ENCODE assay signal across 8 cellular contexts in genomic region chr16:69796285-69797118, GRCh38. TPM values are rescaled to one million over a fixed set of nuclear protein-coding genes. Genes with fewer than 3 reads are reported as not detected.
A peak's percentile ranks its signal among the peaks of the same experiment; 100 is the strongest.
DNase-seq lines count a peak whose midpoint lies in the region; ATAC-seq, FAIRE-seq and TF ChIP-seq lines count a peak whose summit lies in the region.

No MANE protein-coding gene starts in this region.

- TF ChIP-seq POLR2A in H54 (IDR thresholded peaks at IDR 0.05; ENCODE audit: low read depth, low read length) (no peak), spleen (IDR thresholded peaks at IDR 0.05) (no peak)

- peaks cover 3 to 23% of the 10 kb centered on the region in 2 donors for H3K4me1 Mint-ChIP-seq in immature natural killer cell

- H3K27ac Mint-ChIP-seq in immature natural killer cell, result no peak overlapping the region

- H3K27me3 ChIP-seq in OCI-LY1 (ENCODE audit: insufficient read depth, low read length), result no peaks in the 10 kb centered on the region
- H3K27me3 ChIP-seq in spleen (replicated peaks in 1 of 7), result no peaks in the 10 kb centered on the region

- H3K36me3 Mint-ChIP-seq in immature natural killer cell, result peaks cover 11 to 23% (median 12%) of the 10 kb centered on the region in 3 donors

- H3F3A ChIP-seq in OCI-LY1 (ENCODE audit: insufficient read depth, low read length), result no peaks in the 10 kb centered on the region

- no peak overlapping the region for H3K4me2 ChIP-seq in OCI-LY1 (ENCODE audit: low read length)

- no peaks in the 10 kb centered on the region for H3K9me2 ChIP-seq in OCI-LY1 (ENCODE audit: low read depth, low read length)

- H2AFZ ChIP-seq in OCI-LY1 (ENCODE audit: low read length), result no peak overlapping the region

- H3K4me3 Mint-ChIP-seq in immature natural killer cell, result no peak overlapping the region

- H3K9me3 ChIP-seq in OCI-LY1 (ENCODE audit: low read length) (no peaks in the 10 kb centered on the region), spleen (no peaks in the 10 kb centered on the region)

- 60 to 73% (median 68%) methylated on average over 19 of the region's 19 CpGs for WGBS in spleen, 5 donors

- H3K27ac ChIP-seq in OCI-LY1 (ENCODE audit: low read depth, low read length, poor library complexity, severe bottlenecking), result no peak overlapping the region
- H3K27ac ChIP-seq in spleen, result no peak overlapping the region

- peak; percentile 34 for DNase-seq in Caki2 (ENCODE audit: low read depth)
- peak; percentile 49 for DNase-seq in H54 (ENCODE audit: insufficient read length, low spot score)
- DNase-seq in T47D (ENCODE audit: low read depth in 1 of 2, low spot score in 1 of 2), result peak; percentile 21 to 78
- DNase-seq in immature natural killer cell, result peak; percentile 9 to 17 (median 12)
- no peak for DNase-seq in spleen
- no peak for DNase-seq in NCI-H187 (lab: John Stamatoyannopoulos, UW)

- H3K9me3 Mint-ChIP-seq in immature natural killer cell, result no peaks in the 10 kb centered on the region

- peak; percentile 65 for FAIRE-seq in H54 (lab: Jason Lieb, UNC)

- in situ Hi-C loops in Caki2 (cut with HindIII; ENCODE audit: low pct_unique_long_range_greater_than_20kb, low sequenced_read_pairs) (no loop called here), T47D (cut with HindIII; ENCODE audit: low pct_unique_long_range_greater_than_20kb, low sequenced_read_pairs) (no loop called here)

- no peak for ATAC-seq in GM18502 (IDR thresholded peaks at IDR 0.05; ENCODE audit: poor library complexity, unreplicated experiment)

- no peak overlapping the region for H3K9ac ChIP-seq in OCI-LY1 (ENCODE audit: low read length)

- H3K4me3 ChIP-seq in OCI-LY1 (ENCODE audit: low read depth, low read length, poor library complexity, severe bottlenecking) (no peak overlapping the region), spleen (peak overlapping the region in 1 of 8 donors; percentile 8)

- intact Hi-C loops in spleen (cut with DNase I; ENCODE audit: low total_unique reads), result loop anchor here (5.0 kb wide), 1 partner anchor 136 kb away; no protein-coding TSS in a partner anchor

- H3K4me1 ChIP-seq in OCI-LY1 (ENCODE audit: insufficient read depth, low read length, severe bottlenecking), result peaks cover 8% of the 10 kb centered on the region
- H3K4me1 ChIP-seq in spleen, result peaks cover 0 to 21% (median 6%) of the 10 kb centered on the region in 6 donors

- TF ChIP-seq CTCF in OCI-LY1 (IDR thresholded peaks at IDR 0.05; ENCODE audit: low read length) (peak; percentile 89), spleen (IDR thresholded peaks at IDR 0.05 in 8 of 11, conservative IDR thresholded peaks at IDR 0.05 in 3 of 11) (peak; percentile 62 to 89 (median 79))

- H3K36me3 ChIP-seq in OCI-LY1 (ENCODE audit: insufficient read depth, low read length) (peaks cover 18% of the 10 kb centered on the region), spleen (peaks cover 7 to 59% (median 32%) of the 10 kb centered on the region in 6 donors)

- H3K79me2 ChIP-seq in OCI-LY1 (ENCODE audit: insufficient read depth, low read length), result no peaks in the 10 kb centered on the region

- peaks cover 0 to 2% (median 0%) of the 10 kb centered on the region in 3 donors for H3K27me3 Mint-ChIP-seq in immature natural killer cell (ENCODE audit: low read depth in 3 of 3)

- H4K20me1 ChIP-seq in OCI-LY1 (ENCODE audit: insufficient read depth, low read length), result no peaks in the 10 kb centered on the region

RNA-seq across cellular contexts. Expression of gene WWP2, which starts 34.4 kb away (rescaled TPM):
- 16.8 and 17.5 TPM in 2 replicates for total RNA-seq in Caki2 (2014; rRNA removed; shearing (Covaris generic); ENCODE audit: low replicate concordance)
- polyA plus RNA-seq in immature natural killer cell, result 10 to 100 TPM; 19.0 to 67.9 (median 29.3) TPM
- 100 to 1,000 TPM in 1 of 7 donors, 10 to 100 TPM in 6; 57.4 to 109 (median 74.6) TPM for total RNA-seq in spleen
- 10 to 100 TPM; 13.7 to 33.9 (median 18.9) TPM for polyA plus RNA-seq in spleen

RNA-seq across cellular contexts. Expression of gene NOB1, which starts 41.8 kb away (rescaled TPM):
- total RNA-seq in Caki2 (2014; rRNA removed; shearing (Covaris generic); ENCODE audit: low replicate concordance), result 116 and 142 TPM in 2 replicates
- polyA plus RNA-seq in immature natural killer cell (10 to 100 TPM; 16.9 to 34.2 (median 24.8) TPM), spleen (10 to 100 TPM; 35.1 to 48.8 (median 46.1) TPM)
- 10 to 100 TPM; 39.1 to 44.7 (median 39.7) TPM for total RNA-seq in spleen

Comparison
In these comparisons a context has a peak if more than half of its experiments do, and no peak if none do; other contexts are left out.
1. DNase-seq: peak in Caki2 (single experiment), H54 (single experiment), T47D (2 of 2) and immature natural killer cell (3 of 3); none in spleen (single experiment) and NCI-H187 (0 of 2).